ENCODE assay signal across 12 cellular contexts in genomic region chr4:1293981-1294380, GRCh38. TPM values are rescaled to one million over a fixed set of nuclear protein-coding genes. Genes with fewer than 3 reads are reported as not detected.
DNase-seq lines count a peak whose midpoint lies in the region; ATAC-seq, FAIRE-seq and TF ChIP-seq lines count a peak whose summit lies in the region.
"Had no signal": no experiment of that assay in that cellular context is flagged by ENCODE, and none has a peak within 500 bp of the region (broad histone marks: within the 10 kb centered on the region; RNA-seq: fewer than 3 reads in every experiment).

No MANE protein-coding gene starts in this region.

- no peak for FAIRE-seq in GM12878 (lab: Jason Lieb, UNC)

- no peak overlapping the region for H3K27ac ChIP-seq in GM12878 (ENCODE audit: control insufficient read depth, insufficient read depth)
- H3K27ac ChIP-seq in thoracic aorta, result peak overlapping the region; percentile 63 to 65
- H3K27ac ChIP-seq in caudate nucleus (ENCODE audit: low read depth, low read length), result no peak overlapping the region

- H3K27me3 ChIP-seq in GM12878 (replicated peaks in 1 of 2; ENCODE audit: control insufficient read depth in 2 of 2, insufficient read depth in 2 of 2, low read length in 1 of 2) (no peaks in the 10 kb centered on the region), thoracic aorta (replicated peaks; ENCODE audit: insufficient read depth) (no peaks in the 10 kb centered on the region)

- peaks cover 58% of the 10 kb centered on the region for H3K79me2 ChIP-seq in GM12878 (ENCODE audit: control insufficient read depth, insufficient read depth, low read length)

- DNase-seq in activated naive CD4-positive, alpha-beta T cell treated with anti-CD3 and anti-CD28 coated beads, Interleukin-2, amount 50 U/mL, for 72 hours (ENCODE audit: low spot score in 2 of 2), result no peak
- no peak for DNase-seq in activated naive CD4-positive, alpha-beta T cell treated with anti-CD3 and anti-CD28 coated beads, Interleukin-2, amount 10 ng/mL, durations not matched to agents 7 days and 5 days
- no peak for DNase-seq in GM12878 (ENCODE audit: low read depth, low spot score)
- DNase-seq in memory B cell (ENCODE audit: low spot score in 2 of 2), result no peak
- DNase-seq in thoracic aorta (ENCODE audit: low spot score), result no peak
- no peak for DNase-seq in NCI-H1417 (lab: John Stamatoyannopoulos, UW)
- no peak for DNase-seq in caudate nucleus (lab: John Stamatoyannopoulos, UW)
- DNase-seq: cortex of kidney; midbrain; NCI-H524 treated with DMSO at 0.1 percent for 48 hours; stimulated activated CD4-positive, alpha-beta T cell treated with anti-CD3 and anti-CD28 coated beads, Interleukin-15, amount 100 ng/mL, for 24 hours had no signal

- TF ChIP-seq EP300 in GM12878 (IDR thresholded peaks at IDR 0.05; ENCODE audit: borderline replicate concordance in 1 of 2, control insufficient read depth in 1 of 2, low read depth in 2 of 2, low read length in 2 of 2), result no peak

- H3K4me1 ChIP-seq in GM12878 (ENCODE audit: control insufficient read depth, insufficient read depth, low read length), result peaks cover 19% of the 10 kb centered on the region
- H3K4me1 ChIP-seq in thoracic aorta (ENCODE audit: control insufficient read depth in 1 of 2, low read depth in 2 of 2), result peaks cover 30 to 42% of the 10 kb centered on the region in 2 donors

- intact Hi-C loops in GM12878 (cut with micrococcal nuclease; ENCODE audit: unreplicated experiment), result no loop called here

- H4K20me1 ChIP-seq in GM12878 (ENCODE audit: control insufficient read depth, insufficient read depth), result no peaks in the 10 kb centered on the region

- peak overlapping the region; percentile 68 for H3K4me2 ChIP-seq in GM12878 (ENCODE audit: control insufficient read depth, insufficient read depth)

- peak overlapping the region; percentile 9 to 57 for H3K27ac Mint-ChIP-seq in activated naive CD4-positive, alpha-beta T cell treated with anti-CD3 and anti-CD28 coated beads, Interleukin-2, amount 50 U/mL, for 72 hours
- H3K27ac Mint-ChIP-seq in activated naive CD4-positive, alpha-beta T cell treated with anti-CD3 and anti-CD28 coated beads, Interleukin-2, amount 10 ng/mL, durations not matched to agents 7 days and 5 days, result no peak overlapping the region
- H3K27ac Mint-ChIP-seq in memory B cell, result peak overlapping the region; percentile 87

- CTCF ChIA-PET in activated naive CD4-positive, alpha-beta T cell treated with anti-CD3 and anti-CD28 coated beads, Interleukin-2, amount 10 ng/mL, durations not matched to agents 7 days and 5 days (lab: Charles Lee), result interaction anchor here (0.6 to 1.6 kb wide), 2 partner anchors 25 to 136 kb away, joined by 3 to 4 read pairs; no protein-coding TSS in a partner anchor
- CTCF ChIA-PET in GM12878 (lab: Yijun Ruan, JAX), result no interaction called here

- H3K9me3 Mint-ChIP-seq in activated naive CD4-positive, alpha-beta T cell treated with anti-CD3 and anti-CD28 coated beads, Interleukin-2, amount 50 U/mL, for 72 hours, result no peaks in the 10 kb centered on the region
- H3K9me3 Mint-ChIP-seq in activated naive CD4-positive, alpha-beta T cell treated with anti-CD3 and anti-CD28 coated beads, Interleukin-2, amount 10 ng/mL, durations not matched to agents 7 days and 5 days, result no peaks in the 10 kb centered on the region
- H3K9me3 Mint-ChIP-seq in memory B cell, result no peaks in the 10 kb centered on the region

- BruUV-seq in GM12878 (replicated peaks; lab: Mats Ljungman, UMichigan), result no TSS peak

- no peak; the same call in 1 of the 2 replicates for TF ChIP-seq POLR2A in GM12878 (IDR thresholded peaks at IDR 0.05; ENCODE audit: low read depth, low read length)

- no peak overlapping the region for H2AFZ ChIP-seq in GM12878 (ENCODE audit: control insufficient read depth, low read depth, low read length)

- no peak overlapping the region for H3K9ac ChIP-seq in GM12878 (ENCODE audit: control insufficient read depth, insufficient read depth, low read length)

- peaks cover 5 to 10% of the 10 kb centered on the region in 2 donors for H3K36me3 Mint-ChIP-seq in activated naive CD4-positive, alpha-beta T cell treated with anti-CD3 and anti-CD28 coated beads, Interleukin-2, amount 50 U/mL, for 72 hours
- peaks cover 27% of the 10 kb centered on the region for H3K36me3 Mint-ChIP-seq in activated naive CD4-positive, alpha-beta T cell treated with anti-CD3 and anti-CD28 coated beads, Interleukin-2, amount 10 ng/mL, durations not matched to agents 7 days and 5 days
- H3K36me3 Mint-ChIP-seq in memory B cell, result peaks cover 17% of the 10 kb centered on the region

- H3K36me3 ChIP-seq in GM12878 (ENCODE audit: control insufficient read depth in 2 of 2, insufficient read depth in 2 of 2, low read length in 1 of 2) (peaks cover under 1 to 8% of the 10 kb centered on the region in 2 experiments; a peak in 3 of 4 replicates), thoracic aorta (peaks cover 22% of the 10 kb centered on the region)

- no peak overlapping the region for H3K4me3 Mint-ChIP-seq in activated naive CD4-positive, alpha-beta T cell treated with anti-CD3 and anti-CD28 coated beads, Interleukin-2, amount 10 ng/mL, durations not matched to agents 7 days and 5 days
- peak overlapping the region; percentile 51 for H3K4me3 Mint-ChIP-seq in memory B cell

- SMC1A ChIA-PET in GM12878 (lab: Charles Lee; ENCODE audit: uncharacterized antibody, unreplicated experiment), result no interaction called here

- 86% methylated on average over 15 of the region's 15 CpGs for WGBS in GM12878 (ENCODE audit: insufficient coverage, insufficient replicate concordance, low lambda C conversion rate, missing lambda C conversion rate)

- H3K27me3 Mint-ChIP-seq in activated naive CD4-positive, alpha-beta T cell treated with anti-CD3 and anti-CD28 coated beads, Interleukin-2, amount 10 ng/mL, durations not matched to agents 7 days and 5 days, result no peaks in the 10 kb centered on the region
- H3K27me3 Mint-ChIP-seq in memory B cell, result no peaks in the 10 kb centered on the region

- POLR2A ChIA-PET in GM12878 (lab: Charles Lee), result no interaction called here

- in situ Hi-C loops in GM12878 (cut with MboI), result loop anchor here (5.0 kb wide), 1 partner anchor 53 kb away; the partner anchor contains the start of gene UVSSA

- TF ChIP-seq RAD21 in GM12878 (IDR thresholded peaks at IDR 0.05; ENCODE audit: insufficient read depth, low read depth, low read length), result no peak

- H3K9me3 ChIP-seq in GM12878 (replicated peaks; ENCODE audit: control insufficient read depth, insufficient read depth, low read length) (no peaks in the 10 kb centered on the region), thoracic aorta (no peaks in the 10 kb centered on the region)

- H3K4me3 ChIP-seq in GM12878 (no peak overlapping the region), thoracic aorta (peak overlapping the region; percentile 45)

- ATAC-seq in activated naive CD4-positive, alpha-beta T cell treated with anti-CD3 and anti-CD28 coated beads, Interleukin-2, amount 50 U/mL, for 72 hours, result no peak
- ATAC-seq in GM12878 (no peak), memory B cell (ENCODE audit: low read depth) (no peak), thoracic aorta (ENCODE audit: insufficient number of reproducible peaks, low FRiP score, low read depth) (no peak), HG03378 (IDR thresholded peaks at IDR 0.05; ENCODE audit: unreplicated experiment) (no peak)

- TF ChIP-seq CTCF in GM12878 (IDR thresholded peaks at IDR 0.05 in 2 of 3, conservative IDR thresholded peaks at IDR 0.05 in 1 of 3; ENCODE audit: control insufficient read depth in 2 of 3, extremely low read depth in 1 of 3, insufficient read depth in 1 of 3, low read depth in 3 of 3, low read length in 3 of 3), result no peak
- no peak for TF ChIP-seq CTCF in thoracic aorta (IDR thresholded peaks at IDR 0.05)

- peaks cover 45% of the 10 kb centered on the region for H3K4me1 Mint-ChIP-seq in activated naive CD4-positive, alpha-beta T cell treated with anti-CD3 and anti-CD28 coated beads, Interleukin-2, amount 10 ng/mL, durations not matched to agents 7 days and 5 days
- H3K4me1 Mint-ChIP-seq in memory B cell, result peaks cover 47% of the 10 kb centered on the region

- RAD21 ChIA-PET in GM12878 (lab: Charles Lee; ENCODE audit: unreplicated experiment), result no interaction called here

RNA-seq across cellular contexts. Expression of gene MAEA, which starts 4.3 kb away (rescaled TPM):
- total RNA-seq in activated naive CD4-positive, alpha-beta T cell treated with anti-CD3 and anti-CD28 coated beads, Interleukin-2, amount 50 U/mL, for 72 hours, result 10 to 100 TPM; 42.8 to 50.1 TPM
- total RNA-seq in GM12878 (2013; cell fraction: nucleolus; rRNA removed), result 57.4 and 73.6 TPM in 2 replicates
- total RNA-seq in GM12878 (2014; rRNA removed) (47.1 and 52.1 TPM in 2 replicates), GM12878 (2014; rRNA removed; fragmentation: Illumina TruSeq; extraction: Trizol) (19.2 and 23.9 TPM in 2 replicates), GM12878 (2021) (61.7 and 63.1 TPM in 2 replicates), thoracic aorta (10 to 100 TPM; 53.7 to 83.8 TPM)
- polyA plus RNA-seq in GM12878 (2011; ENCODE audit: low read depth), result 13.5 TPM
- polyA plus RNA-seq in GM12878 (2011; rRNA removed) (35.0 and 57.0 TPM in 2 replicates), GM12878 (2014; fragmentation: Illumina TruSeq; extraction: Trizol) (8.8 and 21.4 TPM in 2 replicates), GM12878 (2014; fragmentation: Nextera tagmentation; extraction: Ambion mirVana) (1 to 10 TPM; 3.6 to 7.5 TPM), GM12878 (2014; rRNA removed) (63.7 and 67.3 TPM in 2 replicates), GM12878 (2016; fragmentation: Nextera tagmentation; extraction: Ambion mirVana) (10 to 100 TPM; 63.6 to 67.1 TPM)
- polyA plus RNA-seq in GM12878 (2011; cell fraction: cytosol; rRNA removed), result 70.9 and 100 TPM in 2 replicates
- 236 and 285 TPM in 2 replicates for polyA plus RNA-seq in GM12878 (2011; cell fraction: nucleus; rRNA removed)
- 33.4 and 36.2 TPM in 2 replicates for polyA plus RNA-seq in GM12878 (2012)
- polyA minus RNA-seq in GM12878 (2011; rRNA and poly(A)+ RNA removed), result 27.7 and 52.1 TPM in 2 replicates
- polyA minus RNA-seq in GM12878 (2011; cell fraction: cytosol; rRNA and poly(A)+ RNA removed), result 26.6 and 31.9 TPM in 2 replicates
- polyA minus RNA-seq in GM12878 (2011; cell fraction: nucleus; rRNA and poly(A)+ RNA removed), result 42.7 and 54.5 TPM in 2 replicates

RNA-seq across cellular contexts. Expression of gene CTBP1, which starts 45.1 kb away (rescaled TPM):
- total RNA-seq in activated naive CD4-positive, alpha-beta T cell treated with anti-CD3 and anti-CD28 coated beads, Interleukin-2, amount 50 U/mL, for 72 hours, result 100 to 1,000 TPM in 1 of 2 donors, 10 to 100 TPM in 1; 74.7 to 177 TPM
- total RNA-seq in GM12878 (2013; cell fraction: nucleolus; rRNA removed), result 114 and 143 TPM in 2 replicates
- total RNA-seq in GM12878 (2014; rRNA removed) (143 and 160 TPM in 2 replicates), GM12878 (2014; rRNA removed; fragmentation: Illumina TruSeq; extraction: Trizol) (53.9 and 62.2 TPM in 2 replicates), GM12878 (2021) (182 TPM in 2 replicates), thoracic aorta (100 to 1,000 TPM; 132 to 256 TPM)
- polyA plus RNA-seq in GM12878 (2011; ENCODE audit: low read depth), result 42.6 TPM
- polyA plus RNA-seq in GM12878 (2011; rRNA removed) (59.1 and 78.2 TPM in 2 replicates), GM12878 (2014; fragmentation: Illumina TruSeq; extraction: Trizol) (45.1 and 63.9 TPM in 2 replicates), GM12878 (2014; fragmentation: Nextera tagmentation; extraction: Ambion mirVana) (10 to 100 TPM in 1 of 2 experiments, 1 to 10 TPM in 1; 7.4 to 21.2 TPM), GM12878 (2014; rRNA removed) (164 and 182 TPM in 2 replicates), GM12878 (2016; fragmentation: Nextera tagmentation; extraction: Ambion mirVana) (10 to 100 TPM; 36.8 to 43.1 TPM)
- 120 and 316 TPM in 2 replicates for polyA plus RNA-seq in GM12878 (2011; cell fraction: cytosol; rRNA removed)
- 515 and 586 TPM in 2 replicates for polyA plus RNA-seq in GM12878 (2011; cell fraction: nucleus; rRNA removed)
- 132 and 134 TPM in 2 replicates for polyA plus RNA-seq in GM12878 (2012)
- polyA minus RNA-seq in GM12878 (2011; rRNA and poly(A)+ RNA removed), result 94.5 and 212 TPM in 2 replicates
- 114 and 138 TPM in 2 replicates for polyA minus RNA-seq in GM12878 (2011; cell fraction: cytosol; rRNA and poly(A)+ RNA removed)
- 50.2 and 76.5 TPM in 2 replicates for polyA minus RNA-seq in GM12878 (2011; cell fraction: nucleus; rRNA and poly(A)+ RNA removed)

RNA-seq across cellular contexts. Expression of gene UVSSA, which starts 53.0 kb away (rescaled TPM):
- total RNA-seq in activated naive CD4-positive, alpha-beta T cell treated with anti-CD3 and anti-CD28 coated beads, Interleukin-2, amount 50 U/mL, for 72 hours, result 10 to 100 TPM; 19.1 to 23.8 TPM
- total RNA-seq in GM12878 (2013; cell fraction: nucleolus; rRNA removed), result 61.4 and 76.6 TPM in 2 replicates
- 5.1 and 5.3 TPM in 2 replicates for total RNA-seq in GM12878 (2014; rRNA removed)
- 2.6 and 3.1 TPM in 2 replicates for total RNA-seq in GM12878 (2014; rRNA removed; fragmentation: Illumina TruSeq; extraction: Trizol)
- 14.2 and 16.8 TPM in 2 replicates for total RNA-seq in GM12878 (2021)
- 4.5 TPM for polyA plus RNA-seq in GM12878 (2011; ENCODE audit: low read depth)
- 3.2 and 3.7 TPM in 2 replicates for polyA plus RNA-seq in GM12878 (2011; rRNA removed)
- polyA plus RNA-seq in GM12878 (2011; cell fraction: cytosol; rRNA removed), result 3.4 and 4.5 TPM in 2 replicates
- polyA plus RNA-seq in GM12878 (2011; cell fraction: nucleus; rRNA removed), result 51.4 and 66.4 TPM in 2 replicates
- polyA plus RNA-seq in GM12878 (2012), result 8.3 and 8.5 TPM in 2 replicates
- 2.7 and 3.6 TPM in 2 replicates for polyA plus RNA-seq in GM12878 (2014; fragmentation: Illumina TruSeq; extraction: Trizol)
- polyA plus RNA-seq in GM12878 (2014; fragmentation: Nextera tagmentation; extraction: Ambion mirVana), result under 1 TPM; 0.34 to 0.82 TPM
- polyA plus RNA-seq in GM12878 (2014; rRNA removed), result 8.5 and 11.7 TPM in 2 replicates
- polyA plus RNA-seq in GM12878 (2016; fragmentation: Nextera tagmentation; extraction: Ambion mirVana), result 1 to 10 TPM; 3.4 to 3.6 TPM
- 2.9 and 4.9 TPM in 2 replicates for polyA minus RNA-seq in GM12878 (2011; rRNA and poly(A)+ RNA removed)
- polyA minus RNA-seq in GM12878 (2011; cell fraction: cytosol; rRNA and poly(A)+ RNA removed), result 1.5 and 3.3 TPM in 2 replicates
- polyA minus RNA-seq in GM12878 (2011; cell fraction: nucleus; rRNA and poly(A)+ RNA removed), result 9.3 and 15.8 TPM in 2 replicates
- 10 to 100 TPM; 23.3 to 29.0 TPM for total RNA-seq in thoracic aorta

Comparison
In these comparisons a context has a peak if more than half of its experiments do, and no peak if none do; other contexts are left out.
1. H3K27ac ChIP-seq: peak in thoracic aorta (2 of 2); none in GM12878 (single experiment) and caudate nucleus (single experiment).